ENCODE assay signal across 16 cellular contexts in genomic region chr10:73925539-73925938, GRCh38.
"Had no signal": no experiment of that assay in that cellular context is flagged by ENCODE, and none has a peak within 500 bp of the region (broad histone marks: within the 10 kb centered on the region; RNA-seq: fewer than 3 reads in every experiment).

No MANE protein-coding gene starts in this region.

- DNase-seq: dermis blood vessel endothelial cell; esophagus squamous epithelium; foreskin fibroblast; immature natural killer cell; left ventricle myocardium inferior; lower lobe of right lung; mesenchymal stem cell; midbrain; spleen; stimulated activated CD4-positive, alpha-beta T cell treated with anti-CD3 and anti-CD28 coated beads, Interleukin-15, amount 100 ng/mL, for 24 hours; stimulated activated CD4-positive, alpha-beta T cell treated with anti-CD3 and anti-CD28 coated beads, Interleukin-1b, Interleukin-23, amount 100 ng/mL, for 48 hours; stimulated activated CD4-positive, alpha-beta T cell treated with anti-CD3 and anti-CD28 coated beads, Interleukin-4, amount 100 ng/mL, for 4 hours; stimulated activated naive CD4-positive, alpha-beta T cell treated with Interleukin-2 at 50 U/mL for 16 hours had no signal

- H3K36me3 ChIP-seq: esophagus squamous epithelium, left ventricle myocardium inferior, lower lobe of right lung, spleen had no signal

- H3K9me3 Mint-ChIP-seq: immature natural killer cell, nephron had no signal

- H3K4me3 ChIP-seq: esophagus squamous epithelium, left ventricle myocardium inferior, lower lobe of right lung, spleen had no signal

- H3K27ac Mint-ChIP-seq: immature natural killer cell, nephron had no signal

- H3K4me3 Mint-ChIP-seq: immature natural killer cell, nephron had no signal

- H3K4me1 ChIP-seq: left ventricle myocardium inferior had no signal

- H3K27me3 ChIP-seq: esophagus squamous epithelium, spleen had no signal

- FAIRE-seq: colon, keratinocyte had no signal

- H3K9me3 ChIP-seq: esophagus squamous epithelium, left ventricle myocardium inferior, lower lobe of right lung, spleen had no signal

- H3K27ac ChIP-seq: esophagus squamous epithelium, left ventricle myocardium inferior, lower lobe of right lung had no signal
